ENCODE assay signal across 8 cellular contexts in genomic region chr1:27430903-27431653, GRCh38. TPM values are rescaled to one million over a fixed set of nuclear protein-coding genes. Genes with fewer than 3 reads are reported as not detected.
A peak's percentile ranks its signal among the peaks of the same experiment; 100 is the strongest.
DNase-seq lines count a peak whose midpoint lies in the region; ATAC-seq and TF ChIP-seq lines count a peak whose summit lies in the region.

No MANE protein-coding gene starts in this region.

- intact Hi-C loops in sciatic nerve (cut with DNase I): no loop called here

- H3K27me3 Mint-ChIP-seq in GM23338 (ENCODE audit: insufficient read depth, low read depth, poor library complexity): peaks cover 3% of the 10 kb centered on the region
- H3K27me3 Mint-ChIP-seq in T-helper 17 cell: no peaks in the 10 kb centered on the region

- H3K4me2 ChIP-seq in GM23338: peak overlapping the region; percentile 0

- H3K36me3 Mint-ChIP-seq in GM23338 (ENCODE audit: low read depth) (peaks cover 20% of the 10 kb centered on the region), T-helper 17 cell (ENCODE audit: low read depth) (no peaks in the 10 kb centered on the region)

- H3K36me3 ChIP-seq in GM23338 (ENCODE audit: insufficient read depth): 0 out of 2 replicates have a peak, but pooled peaks cover 3% of the 10 kb centered on the region

- H3K4me1 Mint-ChIP-seq in GM23338 (peaks cover 57% of the 10 kb centered on the region), T-helper 17 cell (peaks cover 53% of the 10 kb centered on the region)

- no peak for ATAC-seq in GM23338
- peak; percentile 77 for ATAC-seq in T-helper 17 cell
- peak; percentile 59 for ATAC-seq in sciatic nerve
- ATAC-seq in GM18861 (IDR thresholded peaks at IDR 0.05; ENCODE audit: unreplicated experiment): no peak

- H3K4me3 Mint-ChIP-seq in GM23338: no peak overlapping the region
- H3K4me3 Mint-ChIP-seq in T-helper 17 cell: peak overlapping the region; percentile 70

- no peaks in the 10 kb centered on the region for H3K9me3 Mint-ChIP-seq in GM23338

- H2AFZ ChIP-seq in GM23338: no peak overlapping the region

- no peaks in the 10 kb centered on the region for H3K9me3 ChIP-seq in T-helper 17 cell (ENCODE audit: control insufficient read depth, low read length, poor library complexity, severe bottlenecking)

- no peaks in the 10 kb centered on the region for H3K27me3 ChIP-seq in GM23338 (ENCODE audit: insufficient read depth)

- H3K4me1 ChIP-seq in GM23338 (ENCODE audit: insufficient read depth): peaks cover 42% of the 10 kb centered on the region

- H3K27ac Mint-ChIP-seq in GM23338: peak overlapping the region; percentile 98
- H3K27ac Mint-ChIP-seq in T-helper 17 cell: peak overlapping the region; percentile 90

- no peaks in the 10 kb centered on the region for H3K9me2 ChIP-seq in GM23338 (ENCODE audit: insufficient read depth)

- 0 out of 2 replicates have a peak overlapping the region, but pooled peaks have one; percentile 5 for H3K4me3 ChIP-seq in GM23338
- no peak overlapping the region for H3K4me3 ChIP-seq in fibroblast of pulmonary artery (replicated peaks; ENCODE audit: low read depth, low read length)

- H3F3A ChIP-seq in GM23338 (replicated peaks; ENCODE audit: low read depth): no peaks in the 10 kb centered on the region; the same call in 1 of the 2 replicates

- DNase-seq in GM23338 (ENCODE audit: low spot score): no peak
- DNase-seq in T-helper 17 cell: no peak
- peak; percentile 38 for DNase-seq in fibroblast of pulmonary artery (ENCODE audit: low read depth)
- no peak for DNase-seq in sciatic nerve (ENCODE audit: low spot score)
- no peak for DNase-seq in activated CD4-positive, CD25-positive, alpha-beta regulatory T cell treated with anti-CD3 and anti-CD28 coated beads, Interleukin-2, amount 50 U/mL, for 72 hours
- no peak for DNase-seq in SK-N-DZ (ENCODE audit: low spot score)
- no peak for DNase-seq in NCI-H510A treated with DMSO at 0.1 percent for 48 hours (lab: John Stamatoyannopoulos, UW)

- TF ChIP-seq CTCF in GM23338 (conservative IDR thresholded peaks at IDR 0.05; ENCODE audit: low read depth in 2 of 2): no peak
- TF ChIP-seq CTCF in fibroblast of pulmonary artery (IDR thresholded peaks at IDR 0.05; ENCODE audit: low read length, missing control alignments): no peak

- H3K79me2 ChIP-seq in GM23338 (replicated peaks; ENCODE audit: insufficient read depth): peaks cover 52% of the 10 kb centered on the region

- H4K20me1 ChIP-seq in GM23338 (replicated peaks; ENCODE audit: insufficient read depth): no peaks in the 10 kb centered on the region

- peak overlapping the region; percentile 82 for H3K27ac ChIP-seq in GM23338 (ENCODE audit: low read depth)

TF ChIP-seq in GM23338, 12 proteins besides CTCF, POLR2A, EP300 and RAD21 (continues in another document):
- TF ChIP-seq POLR2AphosphoS5 (IDR thresholded peaks at IDR 0.05; ENCODE audit: low read depth) (no peak), NANOG (IDR thresholded peaks at IDR 0.05; ENCODE audit: borderline replicate concordance) (no peak), STAT1 (IDR thresholded peaks at IDR 0.05; ENCODE audit: unreplicated experiment) (no peak), REST (IDR thresholded peaks at IDR 0.05; ENCODE audit: unreplicated experiment) (no peak), CREB1 (CRISPR knock-in tag; IDR thresholded peaks at IDR 0.05; ENCODE audit: low read depth) (no peak), ZNF114 (CRISPR knock-in tag; IDR thresholded peaks at IDR 0.05) (no peak), JUNB (IDR thresholded peaks at IDR 0.05; ENCODE audit: unreplicated experiment) (no peak)

RNA-seq across cellular contexts. Expression of gene GPR3, which starts 38.7 kb away (rescaled TPM):
- 6.6 and 9.1 TPM in 2 replicates for total RNA-seq in GM23338 (2014; rRNA removed; shearing (Covaris generic))
- 5.8 and 5.9 TPM in 2 replicates for polyA plus RNA-seq in GM23338 (2016; fragmentation: Nextera tagmentation; extraction: Ambion mirVana)
- under 1 TPM in 1 of 2 donors, not detected in 1; 0.30 TPM for total RNA-seq in T-helper 17 cell
- 0.71 TPM for total RNA-seq in sciatic nerve
- 0.71 and 0.82 TPM in 2 replicates for polyA plus RNA-seq in SK-N-DZ (2014; cell fraction: cytosol; rRNA removed)
- 0.53 and 0.73 TPM in 2 replicates for polyA plus RNA-seq in SK-N-DZ (2014; cell fraction: nucleus; rRNA removed)

RNA-seq across cellular contexts. Expression of gene CD164L2, which starts 47.9 kb away (rescaled TPM):
- total RNA-seq in GM23338 (2014; rRNA removed; shearing (Covaris generic)): 1.2 and 2.8 TPM in 2 replicates
- 2.0 and 2.4 TPM in 2 replicates for polyA plus RNA-seq in GM23338 (2016; fragmentation: Nextera tagmentation; extraction: Ambion mirVana)
- total RNA-seq in T-helper 17 cell (not detected), sciatic nerve (not detected)
- not detected in 2 replicates for polyA plus RNA-seq in SK-N-DZ (2014; cell fraction: cytosol; rRNA removed)
- polyA plus RNA-seq in SK-N-DZ (2014; cell fraction: nucleus; rRNA removed): not detected in 2 replicates

RNA-seq across cellular contexts. Expression of gene FCN3, which starts 56.5 kb away (rescaled TPM):
- 0.49 TPM in 1 of 2 replicates, not detected in the other for total RNA-seq in GM23338 (2014; rRNA removed; shearing (Covaris generic))
- 0.66 TPM in 1 of 2 replicates, not detected in the other for polyA plus RNA-seq in GM23338 (2016; fragmentation: Nextera tagmentation; extraction: Ambion mirVana)
- total RNA-seq in T-helper 17 cell: not detected
- 1.2 TPM for total RNA-seq in sciatic nerve
- not detected in 2 replicates for polyA plus RNA-seq in SK-N-DZ (2014; cell fraction: cytosol; rRNA removed)
- not detected in 2 replicates for polyA plus RNA-seq in SK-N-DZ (2014; cell fraction: nucleus; rRNA removed)

RNA-seq across cellular contexts. Expression of gene WASF2, which starts 58.9 kb away (rescaled TPM):
- 37.2 and 40.9 TPM in 2 replicates for total RNA-seq in GM23338 (2014; rRNA removed; shearing (Covaris generic))
- polyA plus RNA-seq in GM23338 (2016; fragmentation: Nextera tagmentation; extraction: Ambion mirVana): 89.5 and 95.6 TPM in 2 replicates
- total RNA-seq in T-helper 17 cell (100 to 1,000 TPM; 124 to 144 TPM), sciatic nerve (183 TPM)
- polyA plus RNA-seq in SK-N-DZ (2014; cell fraction: cytosol; rRNA removed): 11.3 and 12.4 TPM in 2 replicates
- 4.1 and 10.3 TPM in 2 replicates for polyA plus RNA-seq in SK-N-DZ (2014; cell fraction: nucleus; rRNA removed)

Comparison
In these comparisons a context has a peak if more than half of its experiments do, and no peak if none do; other contexts are left out.
1. ATAC-seq: peak in T-helper 17 cell (single experiment) and sciatic nerve (single experiment); none in GM23338 (single experiment) and GM18861 (single experiment).